Comparison of ENCODE assay signal across 35 cellular contexts in the genomic region with DNA sequence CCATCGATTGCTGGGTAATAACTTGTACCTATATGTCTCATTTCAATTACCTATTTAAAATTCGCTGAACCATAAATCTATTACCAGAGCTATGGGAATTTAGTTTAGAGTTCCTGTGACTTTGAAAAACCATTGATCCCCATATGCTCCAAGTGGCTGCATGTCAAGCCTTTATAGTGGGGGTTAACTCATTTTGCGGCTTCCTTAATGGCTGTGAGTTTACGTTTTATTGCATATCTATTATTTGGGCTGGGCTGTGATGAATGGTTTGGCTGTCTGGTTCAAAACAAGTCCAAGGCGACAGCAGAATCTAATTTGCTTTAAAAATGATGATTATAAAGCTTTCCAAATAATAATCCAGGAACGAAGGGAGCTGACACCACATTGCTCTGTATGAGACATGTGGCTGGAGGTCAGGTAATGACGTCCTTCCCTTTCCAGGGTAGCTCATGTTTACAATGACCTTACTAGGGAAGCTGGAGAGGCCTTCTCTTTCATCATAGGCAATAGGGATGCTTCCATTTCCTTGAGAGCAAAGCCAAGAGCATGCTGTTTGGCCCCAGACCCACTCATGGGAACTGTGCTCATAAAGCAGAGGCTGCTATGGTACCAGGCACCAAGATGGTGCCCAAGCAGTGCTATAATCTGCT.
"Had no signal": no experiment of that assay in that cellular context is flagged by ENCODE, and none has a peak within 500 bp of the region (broad histone marks: within the 10 kb centered on the region; RNA-seq: fewer than 3 reads in every experiment).

No MANE protein-coding gene starts in this region.

- H3K27ac ChIP-seq: ascending aorta, cardiac muscle cell, Peyer's patch, RWPE1, VCaP had no signal

- H3K4me3 Mint-ChIP-seq: activated B cell treated with CpG ODN at 0.5 μM for 24 hours; activated CD4-positive, alpha-beta memory T cell treated with anti-CD3 and anti-CD28 coated beads for 36 hours; activated naive CD4-positive, alpha-beta T cell treated with anti-CD3 and anti-CD28 coated beads, Interleukin-2, amount 10 ng/mL, durations not matched to agents 7 days and 5 days; activated naive CD8-positive, alpha-beta T cell; activated T-cell treated with anti-CD3 and anti-CD28 coated beads, Interleukin-2, amount 50 U/mL, for 4 hours; activated T-helper 1 cell treated with anti-CD3 and anti-CD28 coated beads, Interleukin-12 subunit alpha, Interleukin-12 subunit beta, Interleukin-2, Interleukin-4 antibody, amounts not matched to agents 30 ng/mL and 10 ng/mL and 1 ng/mL, durations not matched to agents 14 hours and 24 hours and 36 hours; central memory CD8-positive, alpha-beta T cell had no signal

- H3K9me3 ChIP-seq: ascending aorta, MG63, Peyer's patch had no signal

- H3K36me3 ChIP-seq: ascending aorta, cardiac muscle cell, MG63, Peyer's patch had no signal

- H3K27me3 ChIP-seq: ascending aorta, cardiac muscle cell, MG63, Peyer's patch had no signal

- H3K9me3 Mint-ChIP-seq: activated B cell treated with CpG ODN at 0.5 μM for 24 hours; activated CD4-positive, alpha-beta memory T cell treated with anti-CD3 and anti-CD28 coated beads for 36 hours; activated naive CD4-positive, alpha-beta T cell treated with anti-CD3 and anti-CD28 coated beads, Interleukin-2, amount 10 ng/mL, durations not matched to agents 7 days and 5 days; activated T-cell treated with anti-CD3 and anti-CD28 coated beads, Interleukin-2, amount 50 U/mL, for 4 hours; activated T-helper 1 cell treated with anti-CD3 and anti-CD28 coated beads, Interleukin-12 subunit alpha, Interleukin-12 subunit beta, Interleukin-2, Interleukin-4 antibody, amounts not matched to agents 30 ng/mL and 10 ng/mL and 1 ng/mL, durations not matched to agents 14 hours and 24 hours and 36 hours; central memory CD8-positive, alpha-beta T cell had no signal

- H3K4me3 ChIP-seq: ascending aorta, cardiac muscle cell, MG63, Peyer's patch had no signal

- H3K4me1 Mint-ChIP-seq: activated B cell treated with CpG ODN at 0.5 μM for 24 hours; activated naive CD4-positive, alpha-beta T cell treated with anti-CD3 and anti-CD28 coated beads, Interleukin-2, amount 10 ng/mL, durations not matched to agents 7 days and 5 days; central memory CD8-positive, alpha-beta T cell had no signal

- H3K36me3 Mint-ChIP-seq: activated CD4-positive, alpha-beta memory T cell treated with anti-CD3 and anti-CD28 coated beads for 36 hours; activated naive CD4-positive, alpha-beta T cell treated with anti-CD3 and anti-CD28 coated beads, Interleukin-2, amount 10 ng/mL, durations not matched to agents 7 days and 5 days; activated naive CD8-positive, alpha-beta T cell had no signal

- ATAC-seq: activated T-cell treated with anti-CD3 and anti-CD28 coated beads, Interleukin-2, amount 50 U/mL, for 4 hours; Right ventricle myocardium inferior; SK-N-SH treated with all-trans-retinoic acid at 6 μM for 48 hours had no signal

- H3K4me1 ChIP-seq: ascending aorta, Peyer's patch had no signal

- H3K27ac Mint-ChIP-seq: activated B cell treated with CpG ODN at 0.5 μM for 24 hours; activated CD4-positive, alpha-beta memory T cell treated with anti-CD3 and anti-CD28 coated beads for 36 hours; activated naive CD4-positive, alpha-beta T cell treated with anti-CD3 and anti-CD28 coated beads, Interleukin-2, amount 10 ng/mL, durations not matched to agents 7 days and 5 days; activated naive CD8-positive, alpha-beta T cell; activated T-helper 1 cell treated with anti-CD3 and anti-CD28 coated beads, Interleukin-12 subunit alpha, Interleukin-12 subunit beta, Interleukin-2, Interleukin-4 antibody, amounts not matched to agents 30 ng/mL and 10 ng/mL and 1 ng/mL, durations not matched to agents 14 hours and 24 hours and 36 hours had no signal

- DNase-seq: activated B cell treated with CpG ODN at 0.5 μM for 24 hours; activated CD4-positive, alpha-beta memory T cell treated with anti-CD3 and anti-CD28 coated beads for 36 hours; activated CD4-positive, alpha-beta T cell treated with anti-CD3 and anti-CD28 coated beads for 4 hours; activated CD4-positive, alpha-beta T cell treated with anti-CD3 and anti-CD28 coated beads, Interleukin-2, amount 50 U/mL, for 1 hour; activated CD4-positive, CD25-positive, alpha-beta regulatory T cell treated with anti-CD3 and anti-CD28 coated beads, Interleukin-2, amount 50 U/mL, for 72 hours; activated CD8-positive, alpha-beta memory T cell treated with anti-CD3 and anti-CD28 coated beads, Interleukin-2, amount 50 U/mL, for 4 hours; activated naive CD4-positive, alpha-beta T cell treated with anti-CD3 and anti-CD28 coated beads, Interleukin-2, amount 10 ng/mL, durations not matched to agents 7 days and 5 days; activated T-cell treated with anti-CD3 and anti-CD28 coated beads for 4 hours; activated T-cell treated with anti-CD3 and anti-CD28 coated beads, Interleukin-2, amount 50 U/mL, for 4 hours; amniotic stem cell; Kasumi-1; MG63; NCI-H1048; NCI-H1105 treated with DMSO at 0.1 percent for 48 hours; NCI-H1436; NCI-H1694; NCI-H1930; NCI-H2081 treated with DMSO at 0.1 percent for 48 hours; NCI-H226; NCI-H446 treated with DMSO at 0.1 percent for 48 hours; NCI-H524 treated with DMSO at 0.1 percent for 48 hours; Peyer's patch; SIG-M5; T-helper 1 cell; T-helper 2 cell; T-helper 9 cell had no signal

- H3K27me3 Mint-ChIP-seq: activated CD4-positive, alpha-beta memory T cell treated with anti-CD3 and anti-CD28 coated beads for 36 hours; activated naive CD8-positive, alpha-beta T cell had no signal
